ENCODE assay signal across 1 cellular context in genomic region chr14:99314623-99315022, GRCh38.
A peak's percentile ranks its signal among the peaks of the same experiment; 100 is the strongest.
TF ChIP-seq lines count a peak whose summit lies in the region.

No MANE protein-coding gene starts in this region.

TF ChIP-seq in HepG2, 621 proteins besides CTCF, POLR2A, EP300 and RAD21 (continued from another document):
- TF ChIP-seq, protein P1, sequence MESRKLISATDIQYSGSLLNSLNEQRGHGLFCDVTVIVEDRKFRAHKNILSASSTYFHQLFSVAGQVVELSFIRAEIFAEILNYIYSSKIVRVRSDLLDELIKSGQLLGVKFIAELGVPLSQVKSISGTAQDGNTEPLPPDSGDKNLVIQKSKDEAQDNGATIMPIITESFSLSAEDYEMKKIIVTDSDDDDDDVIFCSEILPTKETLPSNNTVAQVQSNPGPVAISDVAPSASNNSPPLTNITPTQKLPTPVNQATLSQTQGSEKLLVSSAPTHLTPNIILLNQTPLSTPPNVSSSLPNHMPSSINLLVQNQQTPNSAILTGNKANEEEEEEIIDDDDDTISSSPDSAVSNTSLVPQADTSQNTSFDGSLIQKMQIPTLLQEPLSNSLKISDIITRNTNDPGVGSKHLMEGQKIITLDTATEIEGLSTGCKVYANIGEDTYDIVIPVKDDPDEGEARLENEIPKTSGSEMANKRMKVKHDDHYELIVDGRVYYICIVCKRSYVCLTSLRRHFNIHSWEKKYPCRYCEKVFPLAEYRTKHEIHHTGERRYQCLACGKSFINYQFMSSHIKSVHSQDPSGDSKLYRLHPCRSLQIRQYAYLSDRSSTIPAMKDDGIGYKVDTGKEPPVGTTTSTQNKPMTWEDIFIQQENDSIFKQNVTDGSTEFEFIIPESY (CRISPR knock-in tag; IDR thresholded peaks at IDR 0.05) = peak; percentile 54; the same call in 1 of the 2 replicates
- TF ChIP-seq, protein P2, sequence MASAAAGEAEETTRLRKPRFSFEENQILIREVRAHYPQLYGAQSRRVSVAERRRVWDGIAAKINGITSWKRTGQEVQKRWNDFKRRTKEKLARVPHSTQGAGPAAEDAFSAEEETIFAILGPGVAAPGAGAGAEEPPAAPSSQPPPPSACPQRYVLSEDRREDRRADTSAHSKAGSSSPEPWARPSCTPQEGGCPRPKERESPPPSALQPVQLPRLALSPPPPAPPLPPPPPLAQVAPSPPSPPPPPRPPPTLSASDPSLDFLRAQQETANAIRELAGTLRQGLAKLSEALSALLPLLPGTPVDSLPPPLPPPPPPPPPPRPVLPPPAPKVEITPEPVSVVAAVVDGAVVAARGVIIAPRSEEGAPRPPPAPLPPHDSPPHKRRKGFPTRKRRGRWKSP (CRISPR knock-in tag; IDR thresholded peaks at IDR 0.05) = no peak
- TF ChIP-seq ZMYM3 (CRISPR knock-in tag; IDR thresholded peaks at IDR 0.05) = 0 out of 2 replicates have a peak, but pooled peaks have one; percentile 36
- TF ChIP-seq, protein P3, sequence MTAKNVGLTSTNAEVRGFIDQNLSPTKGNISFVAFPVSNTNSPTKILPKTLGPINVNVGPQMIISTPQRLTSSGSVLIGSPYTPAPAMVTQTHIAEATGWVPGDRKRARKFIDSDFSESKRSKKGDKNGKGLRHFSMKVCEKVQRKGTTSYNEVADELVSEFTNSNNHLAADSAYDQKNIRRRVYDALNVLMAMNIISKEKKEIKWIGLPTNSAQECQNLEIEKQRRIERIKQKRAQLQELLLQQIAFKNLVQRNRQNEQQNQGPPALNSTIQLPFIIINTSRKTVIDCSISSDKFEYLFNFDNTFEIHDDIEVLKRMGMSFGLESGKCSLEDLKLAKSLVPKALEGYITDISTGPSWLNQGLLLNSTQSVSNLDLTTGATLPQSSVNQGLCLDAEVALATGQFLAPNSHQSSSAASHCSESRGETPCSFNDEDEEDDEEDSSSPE (CRISPR knock-in tag; IDR thresholded peaks at IDR 0.05) = no peak
TF ChIP-seq in HepG2: peak in this region for 3.
